23 cellular contexts compared by ENCODE assay signal in the genomic region with DNA sequence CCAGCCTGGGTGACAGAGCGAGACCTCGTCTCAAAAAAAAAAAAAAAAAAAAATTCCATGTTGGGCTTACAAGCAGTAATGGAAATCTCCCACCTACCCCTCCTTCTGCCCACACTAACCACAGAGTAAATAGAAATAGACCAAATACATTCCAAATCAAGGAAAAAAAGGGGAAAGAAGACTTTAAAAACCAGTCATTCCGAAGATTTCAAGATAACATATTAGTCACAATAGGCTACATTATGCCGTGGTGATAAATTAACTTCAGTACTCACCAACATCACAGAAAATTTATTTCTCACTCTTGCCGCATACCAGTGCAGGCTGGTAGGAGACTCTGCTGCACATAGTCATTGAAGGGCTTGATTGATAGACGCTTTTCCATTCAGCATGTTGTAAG. TPM values are rescaled to one million over a fixed set of nuclear protein-coding genes. Genes with fewer than 3 reads are reported as not detected.
DNase-seq lines count a peak whose midpoint lies in the region; ATAC-seq and TF ChIP-seq lines count a peak whose summit lies in the region.
"Had no signal": no experiment of that assay in that cellular context is flagged by ENCODE, and none has a peak within 500 bp of the region (broad histone marks: within the 10 kb centered on the region; RNA-seq: fewer than 3 reads in every experiment).

No MANE protein-coding gene starts in this region.

- H3K27me3 Mint-ChIP-seq in immature natural killer cell (ENCODE audit: low read depth in 3 of 3): peaks cover 0 to 4% (median 4%) of the 10 kb centered on the region in 3 donors
- H3K27me3 Mint-ChIP-seq in mesothelial cell of epicardium (ENCODE audit: low read depth): no peaks in the 10 kb centered on the region
- H3K27me3 Mint-ChIP-seq: memory B cell had no signal

- H3F3A ChIP-seq in PC-3 (ENCODE audit: low read length, unreplicated experiment): no peaks in the 10 kb centered on the region

- H3K36me3 Mint-ChIP-seq in immature natural killer cell (no peaks in the 10 kb centered on the region), mesothelial cell of epicardium (peaks cover 2% of the 10 kb centered on the region)
- H3K36me3 Mint-ChIP-seq: CD4-positive, alpha-beta memory T cell; memory B cell had no signal

- H3K4me1 ChIP-seq in PC-3 (ENCODE audit: insufficient read depth, low read length): peaks cover 7% of the 10 kb centered on the region
- H3K4me1 ChIP-seq in osteoblast (ENCODE audit: insufficient read depth, low read length): peaks cover 5% of the 10 kb centered on the region

- H3K36me3 ChIP-seq in PC-3 (ENCODE audit: low read depth, low read length) (no peaks in the 10 kb centered on the region), osteoblast (ENCODE audit: insufficient read depth, low read length) (no peaks in the 10 kb centered on the region)

- H3K4me3 ChIP-seq in PC-3 (ENCODE audit: low read length) (no peak overlapping the region), astrocyte of the spinal cord (ENCODE audit: low read depth, low read length) (no peak overlapping the region), osteoblast (ENCODE audit: insufficient read depth, low read length) (no peak overlapping the region)
- H3K4me3 ChIP-seq: coronary artery, skin epidermis had no signal

- H3K79me2 ChIP-seq in PC-3 (ENCODE audit: low read length) (no peaks in the 10 kb centered on the region), osteoblast (ENCODE audit: insufficient read depth, low read length) (no peaks in the 10 kb centered on the region)

- no peak for TF ChIP-seq CTCF in PC-3 (conservative IDR thresholded peaks at IDR 0.05; ENCODE audit: low read depth, low read length)
- no peak for TF ChIP-seq CTCF in astrocyte of the spinal cord (IDR thresholded peaks at IDR 0.05; ENCODE audit: low read depth, low read length)
- no peak for TF ChIP-seq CTCF in osteoblast (IDR thresholded peaks at IDR 0.05; ENCODE audit: extremely low read depth, low read depth, low read length)
- no peak for TF ChIP-seq CTCF in mesothelial cell of epicardium (IDR thresholded peaks at IDR 0.05; ENCODE audit: unreplicated experiment)

- H3K27me3 ChIP-seq in PC-3 (ENCODE audit: low read length) (no peaks in the 10 kb centered on the region), osteoblast (ENCODE audit: insufficient read depth, low read length) (no peaks in the 10 kb centered on the region)

- H3K9me2 ChIP-seq in PC-3 (replicated peaks; ENCODE audit: low read length): no peaks in the 10 kb centered on the region

- peak overlapping the region; percentile 55; the same call in 1 of the 2 replicates for H3K4me2 ChIP-seq in PC-3 (ENCODE audit: low read length)
- H3K4me2 ChIP-seq in osteoblast (ENCODE audit: insufficient read depth, low read length): peak overlapping the region; percentile 10

- H3K4me3 Mint-ChIP-seq in immature natural killer cell: no peak overlapping the region
- no peak overlapping the region for H3K4me3 Mint-ChIP-seq in mesothelial cell of epicardium
- H3K4me3 Mint-ChIP-seq: activated CD8-positive, alpha-beta T cell treated with anti-CD3 and anti-CD28 coated beads for 36 hours; CD4-positive, alpha-beta memory T cell; endodermal cell; memory B cell had no signal

- in situ Hi-C loops in astrocyte of the spinal cord (cut with HindIII; ENCODE audit: low sequenced_read_pairs): no loop called here

- intact Hi-C loops in PC-3 (cut with micrococcal nuclease): no loop called here

- H2AFZ ChIP-seq in PC-3 (ENCODE audit: low read length) (no peak overlapping the region), osteoblast (ENCODE audit: low read length) (no peak overlapping the region)

- BruUV-seq in PC-3 (replicated peaks; lab: Mats Ljungman, UMichigan): no TSS peak

- H3K4me1 Mint-ChIP-seq in immature natural killer cell: no peaks in the 10 kb centered on the region
- peaks cover 5% of the 10 kb centered on the region for H3K4me1 Mint-ChIP-seq in mesothelial cell of epicardium
- H3K4me1 Mint-ChIP-seq: endodermal cell, memory B cell had no signal

- DNase-seq in EH (ENCODE audit: low read depth): peak; percentile 82
- peak; percentile 76 for DNase-seq in PC-3
- DNase-seq in astrocyte of the spinal cord (ENCODE audit: low read depth, low spot score): peak; percentile 45
- DNase-seq in osteoblast (ENCODE audit: insufficient read length, low spot score, missing footprints): no peak
- no peak for DNase-seq in SW 1271 (lab: John Stamatoyannopoulos, UW)
- DNase-seq in immature natural killer cell: no peak
- no peak for DNase-seq in mesothelial cell of epicardium (ENCODE audit: low spot score in 2 of 2, unreplicated experiment in 2 of 2)
- no peak for DNase-seq in UCSD-AML1 (lab: John Stamatoyannopoulos, UW; ENCODE audit: unreplicated experiment)
- DNase-seq: activated CD8-positive, alpha-beta T cell treated with anti-CD3 and anti-CD28 coated beads for 36 hours; activated gamma-delta T cell treated with Interleukin-2 at 50 U/mL for 16 hours; CD4-positive, alpha-beta memory T cell; DMS153; endodermal cell; GDM1; glutamatergic neuron; left cardiac atrium; NCI-H187 treated with DMSO at 0.1 percent for 48 hours; NCI-H2227 treated with DMSO at 0.1 percent for 48 hours; stimulated activated CD4-positive, alpha-beta T cell treated with anti-CD3 and anti-CD28 coated beads, Interleukin-2, amount 100 ng/mL, for 24 hours; T1000 had no signal

- H3K9me3 ChIP-seq in PC-3 (ENCODE audit: low read length) (no peaks in the 10 kb centered on the region), osteoblast (ENCODE audit: low read depth, low read length) (no peaks in the 10 kb centered on the region)

- POLR2A ChIA-PET in PC-3 (lab: Charles Lee; ENCODE audit: unreplicated experiment): no interaction called here

- CTCF ChIA-PET in PC-3 (lab: Charles Lee): no interaction called here

- H3K9me3 Mint-ChIP-seq in immature natural killer cell (no peaks in the 10 kb centered on the region), mesothelial cell of epicardium (peaks cover 8% of the 10 kb centered on the region)

- no peak overlapping the region for H3K9ac ChIP-seq in PC-3 (ENCODE audit: low read length)

- H4K20me1 ChIP-seq in PC-3 (ENCODE audit: low read length) (no peaks in the 10 kb centered on the region), osteoblast (ENCODE audit: insufficient read depth, low read length) (no peaks in the 10 kb centered on the region)

- H3K27ac ChIP-seq in PC-3 (ENCODE audit: low read length): no peak overlapping the region
- no peak overlapping the region for H3K27ac ChIP-seq in osteoblast (ENCODE audit: low read depth, low read length)
- H3K27ac ChIP-seq: coronary artery, skin epidermis had no signal

- H3K27ac Mint-ChIP-seq in immature natural killer cell (no peak overlapping the region), mesothelial cell of epicardium (no peak overlapping the region)
- H3K27ac Mint-ChIP-seq: activated CD8-positive, alpha-beta T cell treated with anti-CD3 and anti-CD28 coated beads for 36 hours; CD4-positive, alpha-beta memory T cell; endodermal cell; memory B cell had no signal

- ATAC-seq in PC-3: peak; percentile 76
- ATAC-seq: activated CD8-positive, alpha-beta T cell treated with anti-CD3 and anti-CD28 coated beads for 36 hours; left cardiac atrium had no signal

RNA-seq across cellular contexts. Expression of gene ETV6, which starts 15.5 kb away (rescaled TPM):
- total RNA-seq in PC-3 (2014; rRNA removed) (5.0 and 6.6 TPM in 2 replicates), osteoblast (16.3 and 18.3 TPM in 2 replicates), mesothelial cell of epicardium (26.2 to 31.4 TPM (median 27.5 TPM) in 3 replicates)
- 1 to 10 TPM; 3.0 to 5.4 (median 3.2) TPM for polyA plus RNA-seq in immature natural killer cell

Comparison
In these comparisons a context has a peak if more than half of its experiments do, and no peak if none do; other contexts are left out.
1. DNase-seq: peak in EH (single experiment), PC-3 (single experiment) and astrocyte of the spinal cord (single experiment); none in osteoblast (single experiment), SW 1271 (0 of 2), immature natural killer cell (0 of 3), mesothelial cell of epicardium (0 of 2) and UCSD-AML1 (single experiment).